In genomic region chr2:129302106-129302505, GRCh38 we compare ENCODE assay signal across 15 cellular contexts.
"Had no signal": no experiment of that assay in that cellular context is flagged by ENCODE, and none has a peak within 500 bp of the region (broad histone marks: within the 10 kb centered on the region; RNA-seq: fewer than 3 reads in every experiment).

No MANE protein-coding gene starts in this region.

- ATAC-seq: activated CD8-positive, alpha-beta T cell treated with anti-CD3 and anti-CD28 coated beads for 36 hours; mucosa of descending colon; naive thymus-derived CD4-positive, alpha-beta T cell; stimulated activated naive CD8-positive, alpha-beta T cell treated with anti-CD3 and anti-CD28 coated beads, Interleukin-15, amount 100 ng/mL, for 72 hours had no signal

- H3K4me3 ChIP-seq: heart left ventricle, mucosa of descending colon, pancreas, skin epidermis had no signal

- H3K36me3 ChIP-seq: heart left ventricle, pancreas had no signal

- H3K27me3 ChIP-seq: heart left ventricle, pancreas had no signal

- H3K27ac ChIP-seq: pancreas had no signal

- DNase-seq: activated CD4-positive, alpha-beta T cell treated with anti-CD3 and anti-CD28 coated beads, Interleukin-2, amount 10 ng/mL, durations not matched to agents 24 days and 14 days; activated CD8-positive, alpha-beta T cell treated with anti-CD3 and anti-CD28 coated beads for 36 hours; activated naive CD4-positive, alpha-beta T cell treated with Interleukin-2 at 50 U/mL for 16 hours; activated T-cell treated with anti-CD3 and anti-CD28 coated beads, Interleukin-2, amount 50 U/mL, for 1 hour; cortex of kidney; erythroblast; heart left ventricle; kidney; mucosa of descending colon; naive thymus-derived CD4-positive, alpha-beta T cell; pancreas; stimulated activated CD4-positive, alpha-beta T cell treated with anti-CD3 and anti-CD28 coated beads, Interleukin-15, amount 100 ng/mL, for 24 hours; stimulated activated CD4-positive, alpha-beta T cell treated with anti-CD3 and anti-CD28 coated beads, Interleukin-4, amount 100 ng/mL, for 1 hour; stimulated activated naive CD8-positive, alpha-beta T cell treated with anti-CD3 and anti-CD28 coated beads, Interleukin-15, amount 100 ng/mL, for 72 hours had no signal

- H3K9me3 ChIP-seq: mucosa of descending colon, pancreas had no signal
